ENCODE assay signal across 16 cellular contexts in genomic region chr11:123487157-123487744, GRCh38.
"Had no signal": no experiment of that assay in that cellular context is flagged by ENCODE, and none has a peak within 500 bp of the region (broad histone marks: within the 10 kb centered on the region; RNA-seq: fewer than 3 reads in every experiment).

No MANE protein-coding gene starts in this region.

- H3K9me3 ChIP-seq: ovary, transverse colon had no signal

- H3K27ac ChIP-seq: foreskin keratinocyte, ovary, transverse colon had no signal

- H3K27me3 ChIP-seq: ovary, transverse colon had no signal

- ATAC-seq: activated CD4-positive, CD25-positive, alpha-beta regulatory T cell treated with anti-CD3 and anti-CD28 coated beads, Interleukin-2, amount 50 U/mL, for 24 hours; foreskin keratinocyte had no signal

- DNase-seq: activated CD4-positive, alpha-beta T cell treated with anti-CD3 and anti-CD28 coated beads, Interleukin-2, amount 50 U/mL, for 4 hours; activated effector memory CD4-positive, alpha-beta T cell treated with Interleukin-2 at 50 U/mL for 16 hours; activated naive CD4-positive, alpha-beta T cell treated with anti-CD3 and anti-CD28 coated beads, Interleukin-2, amount 50 U/mL, for 16 hours; activated T-cell treated with anti-CD3 and anti-CD28 coated beads, Interleukin-2, amount 50 U/mL, for 1 hour; cortex of kidney; effector CD8-positive, alpha-beta T cell; foreskin keratinocyte; ovary; stimulated activated CD4-positive, alpha-beta T cell treated with anti-CD3 and anti-CD28 coated beads, Interleukin-2, amount 100 ng/mL, for 24 hours; T-helper 1 cell; T1000 had no signal

- H3K4me1 ChIP-seq: foreskin keratinocyte had no signal

- H3K4me3 Mint-ChIP-seq: central memory CD8-positive, alpha-beta T cell; neural crest cell had no signal

- FAIRE-seq: endothelial cell of umbilical vein had no signal

- H3K36me3 ChIP-seq: ovary, transverse colon had no signal

- H3K27me3 Mint-ChIP-seq: central memory CD8-positive, alpha-beta T cell had no signal

- H3K4me3 ChIP-seq: ovary, transverse colon had no signal

- H3K9me3 Mint-ChIP-seq: central memory CD8-positive, alpha-beta T cell; neural crest cell had no signal

- H3K4me1 Mint-ChIP-seq: neural crest cell had no signal
